ENCODE assay signal across 11 cellular contexts in genomic region chr12:57516617-57517153, GRCh38. TPM values are rescaled to one million over a fixed set of nuclear protein-coding genes. Genes with fewer than 3 reads are reported as not detected.
DNase-seq lines count a peak whose midpoint lies in the region; TF ChIP-seq lines count a peak whose summit lies in the region.
"Had no signal": no experiment of that assay in that cellular context is flagged by ENCODE, and none has a peak within 500 bp of the region (broad histone marks: within the 10 kb centered on the region; RNA-seq: fewer than 3 reads in every experiment).

No MANE protein-coding gene starts in this region.

- H3K9me3 Mint-ChIP-seq in CD4-positive, alpha-beta memory T cell: peaks cover 0 to 3% (median 0%) of the 10 kb centered on the region in 8 donors
- H3K9me3 Mint-ChIP-seq in osteocyte (ENCODE audit: unreplicated experiment): no peaks in the 10 kb centered on the region
- no peaks in the 10 kb centered on the region for H3K9me3 Mint-ChIP-seq in activated CD4-positive, alpha-beta T cell treated with anti-CD3 and anti-CD28 coated beads, Interleukin-2, amount 10 ng/mL, durations not matched to agents 24 days and 14 days
- H3K9me3 Mint-ChIP-seq: activated B cell treated with CpG ODN at 0.5 μM for 24 hours had no signal

- no peak overlapping the region for H3K9ac ChIP-seq in KMS-11

- no peak for DNase-seq in CD4-positive, alpha-beta memory T cell
- no peak for DNase-seq in choroid plexus epithelial cell (ENCODE audit: low read depth)
- no peak for DNase-seq in osteocyte (ENCODE audit: extremely low spot score, unreplicated experiment)
- no peak for DNase-seq in cerebellar nuclear complex (lab: John Stamatoyannopoulos, UW)
- no peak for DNase-seq in hippocampal formation (lab: John Stamatoyannopoulos, UW)
- no peak for DNase-seq in activated CD4-positive, alpha-beta T cell treated with anti-CD3 and anti-CD28 coated beads, Interleukin-2, amount 10 ng/mL, durations not matched to agents 24 days and 14 days
- no peak for DNase-seq in NCI-H510A (lab: John Stamatoyannopoulos, UW)
- DNase-seq: activated B cell treated with CpG ODN at 0.5 μM for 24 hours, DMS79 had no signal

- H3K4me2 ChIP-seq in KMS-11: no peak overlapping the region

- H3K27ac Mint-ChIP-seq in CD4-positive, alpha-beta memory T cell: peak overlapping the region in 4 of 7 donors; percentile 43 to 99 (median 67)
- H3K27ac Mint-ChIP-seq in osteocyte (ENCODE audit: unreplicated experiment): peak overlapping the region; percentile 99
- no peak overlapping the region for H3K27ac Mint-ChIP-seq in activated CD4-positive, alpha-beta T cell treated with anti-CD3 and anti-CD28 coated beads, Interleukin-2, amount 10 ng/mL, durations not matched to agents 24 days and 14 days
- H3K27ac Mint-ChIP-seq: activated B cell treated with CpG ODN at 0.5 μM for 24 hours had no signal

- peaks cover 31% of the 10 kb centered on the region for H3K79me2 ChIP-seq in KMS-11 (ENCODE audit: insufficient read depth, low read depth)

- no peaks in the 10 kb centered on the region for H4K20me1 ChIP-seq in KMS-11 (ENCODE audit: insufficient read depth)

- peaks cover 36% of the 10 kb centered on the region for H3K4me1 ChIP-seq in CD4-positive, alpha-beta memory T cell (ENCODE audit: insufficient read depth, low read length)
- H3K4me1 ChIP-seq in KMS-11 (ENCODE audit: low read depth, poor library complexity, severe bottlenecking): peaks cover 36% of the 10 kb centered on the region

- intact Hi-C loops in CD4-positive, alpha-beta memory T cell (cut with micrococcal nuclease): no loop called here
- intact Hi-C loops in activated CD4-positive, alpha-beta T cell treated with anti-CD3 and anti-CD28 coated beads, Interleukin-2, amount 10 ng/mL, durations not matched to agents 24 days and 14 days (cut with micrococcal nuclease): no loop called here

- H3K4me3 Mint-ChIP-seq in CD4-positive, alpha-beta memory T cell: peak overlapping the region in 1 of 8 donors; percentile 17
- H3K4me3 Mint-ChIP-seq in osteocyte (ENCODE audit: unreplicated experiment): no peak overlapping the region
- H3K4me3 Mint-ChIP-seq in activated CD4-positive, alpha-beta T cell treated with anti-CD3 and anti-CD28 coated beads, Interleukin-2, amount 10 ng/mL, durations not matched to agents 24 days and 14 days: no peak overlapping the region
- H3K4me3 Mint-ChIP-seq: activated B cell treated with CpG ODN at 0.5 μM for 24 hours had no signal

- no peak overlapping the region for H2AFZ ChIP-seq in KMS-11 (ENCODE audit: low read depth)

- H3K36me3 ChIP-seq in CD4-positive, alpha-beta memory T cell (ENCODE audit: insufficient read depth, low read length): peaks cover 56% of the 10 kb centered on the region
- H3K36me3 ChIP-seq in KMS-11 (ENCODE audit: insufficient read depth): peaks cover 39% of the 10 kb centered on the region; the same call in 1 of the 2 replicates

- H3K27ac ChIP-seq in CD4-positive, alpha-beta memory T cell (ENCODE audit: low read depth, low read length): no peak overlapping the region
- H3K27ac ChIP-seq in KMS-11: peak overlapping the region; percentile 8; the same call in 1 of the 2 replicates

- peaks cover 51 to 73% of the 10 kb centered on the region in 2 donors for H3K36me3 Mint-ChIP-seq in CD4-positive, alpha-beta memory T cell
- H3K36me3 Mint-ChIP-seq in osteocyte (ENCODE audit: unreplicated experiment): peaks cover 59% of the 10 kb centered on the region
- peaks cover 80% of the 10 kb centered on the region for H3K36me3 Mint-ChIP-seq in activated CD4-positive, alpha-beta T cell treated with anti-CD3 and anti-CD28 coated beads, Interleukin-2, amount 10 ng/mL, durations not matched to agents 24 days and 14 days (ENCODE audit: low read depth)

- no peaks in the 10 kb centered on the region for H3K9me3 ChIP-seq in CD4-positive, alpha-beta memory T cell (ENCODE audit: control insufficient read depth in 1 of 2, low read length in 2 of 2)

- no peak overlapping the region for H3K4me3 ChIP-seq in CD4-positive, alpha-beta memory T cell (ENCODE audit: low read length in 2 of 2)
- H3K4me3 ChIP-seq in KMS-11 (IDR thresholded peaks at IDR 0.05; ENCODE audit: insufficient read depth, low read depth, low read length): no peak overlapping the region
- peak overlapping the region; percentile 9 for H3K4me3 ChIP-seq in choroid plexus epithelial cell (ENCODE audit: low read depth, low read length)
- H3K4me3 ChIP-seq: skin epidermis had no signal

- no peaks in the 10 kb centered on the region for H3K27me3 Mint-ChIP-seq in CD4-positive, alpha-beta memory T cell
- H3K27me3 Mint-ChIP-seq in osteocyte (ENCODE audit: unreplicated experiment): no peaks in the 10 kb centered on the region
- no peaks in the 10 kb centered on the region for H3K27me3 Mint-ChIP-seq in activated CD4-positive, alpha-beta T cell treated with anti-CD3 and anti-CD28 coated beads, Interleukin-2, amount 10 ng/mL, durations not matched to agents 24 days and 14 days
- H3K27me3 Mint-ChIP-seq: activated B cell treated with CpG ODN at 0.5 μM for 24 hours had no signal

- CTCF ChIA-PET in CD4-positive, alpha-beta memory T cell (lab: Charles Lee; ENCODE audit: partially characterized antibody): interaction anchor here (1.1 to 2.4 kb wide), 4 partner anchors 17 to 58 kb away, joined by 3 to 11 read pairs (median 3); no protein-coding TSS in a partner anchor

- peaks cover 18 to 47% (median 26%) of the 10 kb centered on the region in 4 donors for H3K4me1 Mint-ChIP-seq in CD4-positive, alpha-beta memory T cell
- H3K4me1 Mint-ChIP-seq in osteocyte (ENCODE audit: unreplicated experiment): peaks cover 49% of the 10 kb centered on the region
- peaks cover 37% of the 10 kb centered on the region for H3K4me1 Mint-ChIP-seq in activated CD4-positive, alpha-beta T cell treated with anti-CD3 and anti-CD28 coated beads, Interleukin-2, amount 10 ng/mL, durations not matched to agents 24 days and 14 days

- H3K27me3 ChIP-seq in CD4-positive, alpha-beta memory T cell (ENCODE audit: insufficient read depth, low read length): no peaks in the 10 kb centered on the region
- H3K27me3 ChIP-seq in KMS-11 (ENCODE audit: insufficient read depth, low read depth): no peaks in the 10 kb centered on the region

- POLR2A ChIA-PET in CD4-positive, alpha-beta memory T cell (lab: Charles Lee; ENCODE audit: partially characterized antibody): interaction anchor here (1.0 to 3.7 kb wide), 3 partner anchors 15 to 40 kb away, joined by 3 to 12 read pairs (median 10); partner anchors contain the start of gene ARHGAP9

- TF ChIP-seq CTCF in KMS-11 (conservative IDR thresholded peaks at IDR 0.05; ENCODE audit: low read depth, low read length): 0 out of 2 replicates have a peak, but pooled peaks have one; percentile 15
- TF ChIP-seq CTCF in choroid plexus epithelial cell (conservative IDR thresholded peaks at IDR 0.05; ENCODE audit: low read depth, low read length): no peak
- no peak for TF ChIP-seq CTCF in osteocyte (IDR thresholded peaks at IDR 0.05)

RNA-seq across cellular contexts. Expression of gene DDIT3, which starts 3.6 kb away (rescaled TPM):
- 10 to 100 TPM; 38.5 to 40.8 TPM for total RNA-seq in CD4-positive, alpha-beta memory T cell
- 10 to 100 TPM; 15.4 to 22.8 TPM for polyA plus RNA-seq in CD4-positive, alpha-beta memory T cell
- 89.9 and 95.7 TPM in 2 replicates for total RNA-seq in osteocyte
- total RNA-seq in activated CD4-positive, alpha-beta T cell treated with anti-CD3 and anti-CD28 coated beads, Interleukin-2, amount 10 ng/mL, durations not matched to agents 24 days and 14 days: 15.3 and 16.7 TPM in 2 replicates

RNA-seq across cellular contexts. Expression of gene MBD6, which starts 5.9 kb away (rescaled TPM):
- 100 to 1,000 TPM in 1 of 2 experiments, 10 to 100 TPM in 1; 97.4 to 103 TPM for total RNA-seq in CD4-positive, alpha-beta memory T cell
- 1 to 10 TPM in 1 of 2 donors, under 1 TPM in 1; 0.16 to 2.6 TPM for polyA plus RNA-seq in CD4-positive, alpha-beta memory T cell
- 104 and 105 TPM in 2 replicates for total RNA-seq in osteocyte
- 67.5 and 67.8 TPM in 2 replicates for total RNA-seq in activated CD4-positive, alpha-beta T cell treated with anti-CD3 and anti-CD28 coated beads, Interleukin-2, amount 10 ng/mL, durations not matched to agents 24 days and 14 days

RNA-seq across cellular contexts. Expression of gene MARS1, which starts 28.8 kb away (rescaled TPM):
- total RNA-seq in CD4-positive, alpha-beta memory T cell: 100 to 1,000 TPM; 224 to 242 TPM
- 100 to 1,000 TPM in 1 of 2 donors, 10 to 100 TPM in 1; 84.8 to 114 TPM for polyA plus RNA-seq in CD4-positive, alpha-beta memory T cell
- total RNA-seq in osteocyte: 364 and 401 TPM in 2 replicates
- 307 and 316 TPM in 2 replicates for total RNA-seq in activated CD4-positive, alpha-beta T cell treated with anti-CD3 and anti-CD28 coated beads, Interleukin-2, amount 10 ng/mL, durations not matched to agents 24 days and 14 days

RNA-seq across cellular contexts. Expression of gene DCTN2, which starts 30.3 kb away (rescaled TPM):
- total RNA-seq in CD4-positive, alpha-beta memory T cell: 10 to 100 TPM; 69.4 to 70.7 TPM
- polyA plus RNA-seq in CD4-positive, alpha-beta memory T cell: 10 to 100 TPM; 67.4 to 86.2 TPM
- 149 and 155 TPM in 2 replicates for total RNA-seq in osteocyte
- 78.9 and 80.9 TPM in 2 replicates for total RNA-seq in activated CD4-positive, alpha-beta T cell treated with anti-CD3 and anti-CD28 coated beads, Interleukin-2, amount 10 ng/mL, durations not matched to agents 24 days and 14 days

RNA-seq across cellular contexts. Expression of gene KIF5A, which starts 33.2 kb away (rescaled TPM):
- under 1 TPM; 0.96 to 1.00 TPM for total RNA-seq in CD4-positive, alpha-beta memory T cell
- polyA plus RNA-seq in CD4-positive, alpha-beta memory T cell: not detected
- 0.43 and 0.73 TPM in 2 replicates for total RNA-seq in osteocyte
- 1.8 and 2.4 TPM in 2 replicates for total RNA-seq in activated CD4-positive, alpha-beta T cell treated with anti-CD3 and anti-CD28 coated beads, Interleukin-2, amount 10 ng/mL, durations not matched to agents 24 days and 14 days
